1 cellular context compared by ENCODE assay signal in genomic region chr9:72557549-72557948, GRCh38.
A peak's percentile ranks its signal among the peaks of the same experiment; 100 is the strongest.
TF ChIP-seq lines count a peak whose summit lies in the region.

No MANE protein-coding gene starts in this region.

TF ChIP-seq in K562, 482 proteins besides CTCF, POLR2A, EP300 and RAD21 (continued from another document and continues in another):
- TF ChIP-seq ZNF407 (IDR thresholded peaks at IDR 0.05; ENCODE audit: low read depth), result no peak
- TF ChIP-seq ILF3 (IDR thresholded peaks at IDR 0.05; ENCODE audit: borderline replicate concordance), result no peak
- TF ChIP-seq CC2D1A (IDR thresholded peaks at IDR 0.05), result no peak
- no peak for TF ChIP-seq MLX (CRISPR knock-in tag; conservative IDR thresholded peaks at IDR 0.05)
- no peak for TF ChIP-seq LCOR (CRISPR knock-in tag; IDR thresholded peaks at IDR 0.05)
- TF ChIP-seq RFX1 (IDR thresholded peaks at IDR 0.05), result no peak
- no peak for TF ChIP-seq ZNF133 (CRISPR knock-in tag; IDR thresholded peaks at IDR 0.05)
- TF ChIP-seq CEBPB (tag; IDR thresholded peaks at IDR 0.05), result peak; percentile 83
- TF ChIP-seq TFAP4 (CRISPR knock-in tag; IDR thresholded peaks at IDR 0.05; ENCODE audit: borderline replicate concordance), result peak; percentile 82
- TF ChIP-seq BCLAF1 (IDR thresholded peaks at IDR 0.05; ENCODE audit: borderline replicate concordance in 1 of 2, control insufficient read depth in 1 of 2, low read depth in 2 of 2, low read length in 1 of 2), result no peak
- TF ChIP-seq IFI16 (CRISPR knock-in tag; IDR thresholded peaks at IDR 0.05), result no peak
- TF ChIP-seq MXD1 (CRISPR knock-in tag; IDR thresholded peaks at IDR 0.05; ENCODE audit: borderline replicate concordance, poor library complexity, severe bottlenecking), result no peak
- TF ChIP-seq ZBTB34 (CRISPR knock-in tag; IDR thresholded peaks at IDR 0.05), result no peak
- no peak for TF ChIP-seq SRSF7 (optimal IDR thresholded peaks at IDR 0.05; ENCODE audit: low read depth, low read length)
- no peak for TF ChIP-seq GABPB2 (CRISPR knock-in tag; conservative IDR thresholded peaks at IDR 0.05)
- no peak for TF ChIP-seq ZKSCAN8 (CRISPR knock-in tag; IDR thresholded peaks at IDR 0.05)
- no peak for TF ChIP-seq FOS (IDR thresholded peaks at IDR 0.05; ENCODE audit: extremely low read depth, insufficient read length)
- TF ChIP-seq MBD1 (CRISPR knock-in tag; IDR thresholded peaks at IDR 0.05), result no peak
- TF ChIP-seq TRIM24 (IDR thresholded peaks at IDR 0.05), result peak; percentile 18 to 59; a peak in 3 of 4 replicates
- TF ChIP-seq BRD4 (IDR thresholded peaks at IDR 0.05), result no peak
- TF ChIP-seq ZNF589 (CRISPR knock-in tag; IDR thresholded peaks at IDR 0.05; ENCODE audit: low read depth), result no peak
- TF ChIP-seq MTA3 (IDR thresholded peaks at IDR 0.05; ENCODE audit: borderline replicate concordance), result no peak
- no peak for TF ChIP-seq TAF7 (tag; IDR thresholded peaks at IDR 0.05)
- TF ChIP-seq LEF1 (IDR thresholded peaks at IDR 0.05), result peak; percentile 25; the same call in 1 of the 2 replicates
- TF ChIP-seq RBM39 (optimal IDR thresholded peaks at IDR 0.05; ENCODE audit: low read depth, low read length), result no peak
- no peak for TF ChIP-seq ZEB2 (IDR thresholded peaks at IDR 0.05)
- peak; percentile 87 for TF ChIP-seq DPF2 (IDR thresholded peaks at IDR 0.05)
- TF ChIP-seq ETV1 (tag; conservative IDR thresholded peaks at IDR 0.05; ENCODE audit: low read depth), result peak; percentile 40; the same call in 1 of the 2 replicates
- TF ChIP-seq NKRF (IDR thresholded peaks at IDR 0.05; ENCODE audit: borderline replicate concordance), result no peak
- peak; percentile 39; the same call in 1 of the 2 replicates for TF ChIP-seq TCF3 (CRISPR knock-in tag; IDR thresholded peaks at IDR 0.05)
- TF ChIP-seq RBM17 (IDR thresholded peaks at IDR 0.05; ENCODE audit: borderline replicate concordance, low read depth, low read length), result no peak
- TF ChIP-seq JUND (IDR thresholded peaks at IDR 0.05; ENCODE audit: borderline replicate concordance, low read depth, low read length), result peak; percentile 92
- peak; percentile 81; the same call in 2 of the 3 replicates for TF ChIP-seq JUND (tag; IDR thresholded peaks at IDR 0.05; ENCODE audit: borderline replicate concordance, low read depth, low read length)
- TF ChIP-seq KDM1A (IDR thresholded peaks at IDR 0.05), result peak; percentile 60 to 72; a peak in 3 of 4 replicates
- TF ChIP-seq MLLT1 (IDR thresholded peaks at IDR 0.05), result no peak
- 0 out of 2 replicates have a peak, but pooled peaks have one; percentile 38 for TF ChIP-seq GATAD2A (IDR thresholded peaks at IDR 0.05)
- TF ChIP-seq MYC (IDR thresholded peaks at IDR 0.05; ENCODE audit: low read depth, low read length), result 0 out of 2 replicates have a peak, but pooled peaks have one; percentile 32
- no peak for TF ChIP-seq MYC (CRISPR knock-in tag; IDR thresholded peaks at IDR 0.05; ENCODE audit: borderline replicate concordance, low read depth)
- no peak for TF ChIP-seq SMAD3 (CRISPR knock-in tag; conservative IDR thresholded peaks at IDR 0.05)
- TF ChIP-seq FOXJ2 (tag; IDR thresholded peaks at IDR 0.05), result no peak
- no peak for TF ChIP-seq CHCHD3 (CRISPR knock-in tag; IDR thresholded peaks at IDR 0.05)
- peak in 1 of 2 experiments; percentile 21 for TF ChIP-seq E2F6 (IDR thresholded peaks at IDR 0.05; ENCODE audit: borderline replicate concordance in 1 of 2, extremely low read depth in 1 of 2, insufficient read depth in 1 of 2, insufficient read length in 1 of 2, low read depth in 1 of 2, low read length in 1 of 2, poor library complexity in 1 of 2, severe bottlenecking in 1 of 2)
- no peak for TF ChIP-seq TBP (optimal IDR thresholded peaks at IDR 0.05; ENCODE audit: low read depth, low read length)
